11 cellular contexts compared by ENCODE assay signal in genomic region chr10:4061441-4061951, GRCh38.
DNase-seq lines count a peak whose midpoint lies in the region; ATAC-seq and TF ChIP-seq lines count a peak whose summit lies in the region.
"Had no signal": no experiment of that assay in that cellular context is flagged by ENCODE, and none has a peak within 500 bp of the region (broad histone marks: within the 10 kb centered on the region; RNA-seq: fewer than 3 reads in every experiment).

No MANE protein-coding gene starts in this region.

- ATAC-seq in esophagus mucosa (peak; percentile 95), GM18873 (IDR thresholded peaks at IDR 0.05; ENCODE audit: low FRiP score, unreplicated experiment) (no peak)

- TF ChIP-seq CTCF in transverse colon (IDR thresholded peaks at IDR 0.05), result no peak

- WGBS in transverse colon (ENCODE audit: low coverage in 1 of 2), 2 donors, result 45 to 53% methylated on average over 7 of the region's 7 CpGs

- H3K27ac ChIP-seq in transverse colon, result peak overlapping the region; percentile 80 to 86 (median 83)

- intact Hi-C loops in transverse colon (cut with DNase I; ENCODE audit: low total_unique reads), result no loop called here

- in situ Hi-C loops in transverse colon (cut with MboI; ENCODE audit: low pct_ligation_motif_present in 1 of 4, low pct_unique_long_range_greater_than_20kb in 1 of 4, low sequenced_read_pairs in 3 of 4), result loop anchor here in 2 of 4 donors (25.0 kb wide), 3 partner anchors 101 to 601 kb away; no protein-coding TSS in a partner anchor

- no peaks in the 10 kb centered on the region for H3K36me3 ChIP-seq in transverse colon

- TF ChIP-seq EP300 in transverse colon (IDR thresholded peaks at IDR 0.05; ENCODE audit: low read depth), result peak; percentile 12

- H3K9me3 ChIP-seq in transverse colon, result no peaks in the 10 kb centered on the region

- no peaks in the 10 kb centered on the region for H3K27me3 ChIP-seq in transverse colon

- TF ChIP-seq POLR2A in transverse colon (IDR thresholded peaks at IDR 0.05), result peak; percentile 54

- H3K4me1 ChIP-seq in transverse colon, result peaks cover 35 to 75% (median 54%) of the 10 kb centered on the region in 4 donors

- H3K4me3 ChIP-seq in transverse colon, result no peak overlapping the region

- DNase-seq in RPMI7951 (ENCODE audit: low read depth) (peak; percentile 44), mucosa of gallbladder (ENCODE audit: low spot score) (peak; percentile 56), transverse colon (peak; percentile 80), NCI-H774 (lab: John Stamatoyannopoulos, UW) (no peak), NCI-H1105 treated with DMSO at 0.1 percent for 48 hours (lab: John Stamatoyannopoulos, UW) (no peak)
- DNase-seq in stimulated activated CD4-positive, alpha-beta T cell treated with anti-CD3 and anti-CD28 coated beads, Interleukin-4, amount 100 ng/mL, for 4 hours, result no peak
- DNase-seq: dermis blood vessel endothelial cell; MM.1S; NK-92 treated with Interleukin-12 subunit alpha and Interleukin-12 subunit beta, amount 100 ng/mL, for 24 hours had no signal

Comparison
In these comparisons a context has a peak if more than half of its experiments do, and no peak if none do; other contexts are left out.
1. DNase-seq: peak in RPMI7951 (single experiment), mucosa of gallbladder (single experiment) and transverse colon (single experiment); none in NCI-H774 (single experiment), stimulated activated CD4-positive, alpha-beta T cell treated with anti-CD3 and anti-CD28 coated beads, Interleukin-4, amount 100 ng/mL, for 4 hours (0 of 2) and NCI-H1105 treated with DMSO at 0.1 percent for 48 hours (single experiment).